14 cellular contexts compared by ENCODE assay signal in genomic region chr1:9427388-9427787, GRCh38.
"Had no signal": no experiment of that assay in that cellular context is flagged by ENCODE, and none has a peak within 500 bp of the region (broad histone marks: within the 10 kb centered on the region; RNA-seq: fewer than 3 reads in every experiment).

No MANE protein-coding gene starts in this region.

- H3K36me3 Mint-ChIP-seq: activated naive CD8-positive, alpha-beta T cell had no signal

- H3K27me3 Mint-ChIP-seq: activated naive CD8-positive, alpha-beta T cell had no signal

- H3K9me3 Mint-ChIP-seq: dendritic cell treated with granulocyte-macrophage colony-stimulating factor and Interleukin-4, amounts not matched to agents 40 ng/mL and 50 ng/mL, for 4 days; effector memory CD8-positive, alpha-beta T cell had no signal

- H3K27ac ChIP-seq: vagina had no signal

- H3K4me3 ChIP-seq: smooth muscle cell, tibial artery, vagina had no signal

- H3K9me3 ChIP-seq: neutrophil, tibial artery, vagina had no signal

- H3K36me3 ChIP-seq: neutrophil, tibial artery, vagina had no signal

- H3K27me3 ChIP-seq: tibial artery, vagina had no signal

- DNase-seq: activated CD4-positive, alpha-beta T cell treated with anti-CD3 and anti-CD28 coated beads, Interleukin-2, amount 50 U/mL, for 1 hour; activated effector memory CD4-positive, alpha-beta T cell treated with Interleukin-2 at 50 U/mL for 16 hours; activated T-cell treated with anti-CD3 and anti-CD28 coated beads, Interleukin-2, amount 50 U/mL, for 1 hour; amygdala; cerebellar nuclear complex; effector memory CD8-positive, alpha-beta T cell; kidney; mesendoderm; tibial artery had no signal
